ENCODE assay signal across 22 cellular contexts in the genomic region with DNA sequence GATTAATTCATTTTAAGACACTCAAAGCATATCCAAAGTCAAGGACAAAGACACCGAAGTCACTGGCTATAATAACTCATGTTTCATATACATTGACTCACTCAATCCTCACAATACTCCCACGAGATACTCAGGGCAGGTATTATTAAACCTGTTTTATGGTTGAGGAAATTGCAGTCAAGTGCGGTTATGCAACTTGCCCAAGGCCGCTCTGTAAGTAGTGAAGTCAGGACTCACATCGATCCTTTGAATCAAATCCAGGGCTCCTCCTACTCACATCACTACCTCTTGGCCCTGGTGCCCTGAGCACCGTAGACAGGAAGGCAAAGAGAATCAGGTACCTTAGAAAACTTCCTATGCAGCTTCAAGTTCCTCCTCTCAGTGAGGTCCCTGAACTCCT.
DNase-seq lines count a peak whose midpoint lies in the region; ATAC-seq, FAIRE-seq and TF ChIP-seq lines count a peak whose summit lies in the region.
"Had no signal": no experiment of that assay in that cellular context is flagged by ENCODE, and none has a peak within 500 bp of the region (broad histone marks: within the 10 kb centered on the region; RNA-seq: fewer than 3 reads in every experiment).

No MANE protein-coding gene starts in this region.

- peak; percentile 91 for FAIRE-seq in keratinocyte (lab: Jason Lieb, UNC)
- FAIRE-seq: HTR-8/SVneo had no signal

- ATAC-seq in Panc1, result peak; percentile 63
- ATAC-seq in activated CD8-positive, alpha-beta memory T cell treated with anti-CD3 and anti-CD28 coated beads, Interleukin-2, amount 10 ng/mL, durations not matched to agents 7 days and 5 days, result no peak
- no peak for ATAC-seq in HG02884 (IDR thresholded peaks at IDR 0.05; ENCODE audit: unreplicated experiment)
- ATAC-seq: stimulated activated memory B cell treated with anti-CD40 and anti-IgM and Interleukin-4, amounts not matched to agents 10 μg/mL and 1 μg/mL and 100 μg/mL, for 72 hours had no signal

- intact Hi-C loops in Panc1 (cut with micrococcal nuclease; ENCODE audit: unreplicated experiment), result no loop called here

- H3K9ac ChIP-seq in keratinocyte (ENCODE audit: control insufficient read depth, extremely low read depth, insufficient read depth, low read length), result peak overlapping the region; percentile 19
- H3K9ac ChIP-seq: BLaER1 treated with 17β-estradiol and CSF1 and Interleukin-3, amounts not matched to agents 10 nM and 100 nM had no signal

- no peak overlapping the region for H3K4me3 ChIP-seq in Panc1 (ENCODE audit: low read depth in 2 of 2, low read length in 2 of 2)
- peak overlapping the region in 1 of 3 experiments; percentile 5 for H3K4me3 ChIP-seq in keratinocyte (ENCODE audit: control insufficient read depth in 2 of 3, extremely low read depth in 1 of 3, insufficient read depth in 2 of 3, low read depth in 1 of 3, low read length in 3 of 3)
- H3K4me3 ChIP-seq: BLaER1 treated with 17β-estradiol and CSF1 and Interleukin-3, amounts not matched to agents 10 nM and 100 nM; tibial nerve had no signal

- H3K4me1 Mint-ChIP-seq in type B pancreatic cell (ENCODE audit: unreplicated experiment), result peaks cover 24% of the 10 kb centered on the region
- H3K4me1 Mint-ChIP-seq in activated CD8-positive, alpha-beta memory T cell treated with anti-CD3 and anti-CD28 coated beads, Interleukin-2, amount 10 ng/mL, durations not matched to agents 7 days and 5 days, result no peaks in the 10 kb centered on the region
- H3K4me1 Mint-ChIP-seq: activated naive CD4-positive, alpha-beta T cell treated with anti-CD3 and anti-CD28 coated beads, Interleukin-2, amount 50 U/mL, for 24 hours; nephron progenitor cell; stimulated activated memory B cell treated with anti-CD40 and anti-IgM and Interleukin-4, amounts not matched to agents 10 μg/mL and 1 μg/mL and 100 μg/mL, for 72 hours had no signal

- CTCF ChIA-PET in Panc1 (lab: Charles Lee), result no interaction called here
- CTCF ChIA-PET in activated CD8-positive, alpha-beta memory T cell treated with anti-CD3 and anti-CD28 coated beads, Interleukin-2, amount 10 ng/mL, durations not matched to agents 7 days and 5 days (lab: Charles Lee), result no interaction called here

- H3K36me3 Mint-ChIP-seq in type B pancreatic cell, result no peaks in the 10 kb centered on the region
- no peaks in the 10 kb centered on the region for H3K36me3 Mint-ChIP-seq in activated CD8-positive, alpha-beta memory T cell treated with anti-CD3 and anti-CD28 coated beads, Interleukin-2, amount 10 ng/mL, durations not matched to agents 7 days and 5 days
- H3K36me3 Mint-ChIP-seq: activated naive CD4-positive, alpha-beta T cell treated with anti-CD3 and anti-CD28 coated beads, Interleukin-2, amount 50 U/mL, for 24 hours; stimulated activated memory B cell treated with anti-CD40 and anti-IgM and Interleukin-4, amounts not matched to agents 10 μg/mL and 1 μg/mL and 100 μg/mL, for 72 hours had no signal

- peak overlapping the region; percentile 69 for H3K4me2 ChIP-seq in keratinocyte (ENCODE audit: control insufficient read depth, extremely low read depth, insufficient read depth, low read depth, low read length)
- H3K4me2 ChIP-seq: BLaER1 treated with 17β-estradiol and CSF1 and Interleukin-3, amounts not matched to agents 10 nM and 100 nM had no signal

- no TSS peak for BruUV-seq in Panc1 (replicated peaks; lab: Mats Ljungman, UMichigan)

- no peaks in the 10 kb centered on the region for H4K20me1 ChIP-seq in keratinocyte (ENCODE audit: control insufficient read depth, extremely low read depth, insufficient read depth, low read length)
- H4K20me1 ChIP-seq: BLaER1 treated with 17β-estradiol and CSF1 and Interleukin-3, amounts not matched to agents 10 nM and 100 nM had no signal

- H3K27me3 ChIP-seq in Panc1 (ENCODE audit: control insufficient read depth, insufficient read depth, low read length) (peaks cover 3% of the 10 kb centered on the region; the same call in 1 of the 2 replicates), keratinocyte (ENCODE audit: control insufficient read depth, extremely low read depth, insufficient read depth, low read length) (no peaks in the 10 kb centered on the region)
- H3K27me3 ChIP-seq: BLaER1 treated with 17β-estradiol and CSF1 and Interleukin-3, amounts not matched to agents 10 nM and 100 nM; tibial nerve had no signal

- dilution Hi-C loops in keratinocyte (cut with MboI; ENCODE audit: extremely low pct_ligation_motif_present, low sequenced_read_pairs), result no loop called here

- H3K36me3 ChIP-seq in Panc1 (ENCODE audit: control insufficient read depth, insufficient read depth, low read length), result no peaks in the 10 kb centered on the region
- H3K36me3 ChIP-seq in keratinocyte (ENCODE audit: control insufficient read depth in 2 of 2, extremely low read depth in 1 of 2, insufficient read depth in 2 of 2, low read length in 2 of 2), result no peaks in the 10 kb centered on the region
- H3K36me3 ChIP-seq: BLaER1 treated with 17β-estradiol and CSF1 and Interleukin-3, amounts not matched to agents 10 nM and 100 nM; tibial nerve had no signal

- H3K9me1 ChIP-seq in keratinocyte (ENCODE audit: control insufficient read depth, extremely low read depth, insufficient read depth, low read length), result no peaks in the 10 kb centered on the region

- peak overlapping the region; percentile 76 for H3K27ac Mint-ChIP-seq in type B pancreatic cell
- H3K27ac Mint-ChIP-seq in activated CD8-positive, alpha-beta memory T cell treated with anti-CD3 and anti-CD28 coated beads, Interleukin-2, amount 10 ng/mL, durations not matched to agents 7 days and 5 days, result no peak overlapping the region
- H3K27ac Mint-ChIP-seq: activated naive CD4-positive, alpha-beta T cell treated with anti-CD3 and anti-CD28 coated beads, Interleukin-2, amount 50 U/mL, for 24 hours; activated T-cell treated with anti-CD3 and anti-CD28 coated beads, Interleukin-2, amount 50 U/mL, for 24 hours; dendritic cell treated with granulocyte-macrophage colony-stimulating factor and Interleukin-4, amounts not matched to agents 40 ng/mL and 50 ng/mL, for 4 days; nephron progenitor cell; stimulated activated memory B cell treated with anti-CD40 and anti-IgM and Interleukin-4, amounts not matched to agents 10 μg/mL and 1 μg/mL and 100 μg/mL, for 72 hours had no signal

- H3K9me3 Mint-ChIP-seq in type B pancreatic cell, result peaks cover 3% of the 10 kb centered on the region
- H3K9me3 Mint-ChIP-seq in activated CD8-positive, alpha-beta memory T cell treated with anti-CD3 and anti-CD28 coated beads, Interleukin-2, amount 10 ng/mL, durations not matched to agents 7 days and 5 days (ENCODE audit: low read depth), result no peaks in the 10 kb centered on the region
- H3K9me3 Mint-ChIP-seq: activated naive CD4-positive, alpha-beta T cell treated with anti-CD3 and anti-CD28 coated beads, Interleukin-2, amount 50 U/mL, for 24 hours; activated T-cell treated with anti-CD3 and anti-CD28 coated beads, Interleukin-2, amount 50 U/mL, for 24 hours; dendritic cell treated with granulocyte-macrophage colony-stimulating factor and Interleukin-4, amounts not matched to agents 40 ng/mL and 50 ng/mL, for 4 days; nephron progenitor cell; stimulated activated memory B cell treated with anti-CD40 and anti-IgM and Interleukin-4, amounts not matched to agents 10 μg/mL and 1 μg/mL and 100 μg/mL, for 72 hours had no signal

- H3K4me1 ChIP-seq in Panc1 (ENCODE audit: control insufficient read depth, insufficient read depth, low read length), result no peaks in the 10 kb centered on the region
- peaks cover 16% of the 10 kb centered on the region for H3K4me1 ChIP-seq in keratinocyte (ENCODE audit: control insufficient read depth, extremely low read depth, insufficient read depth, low read length)
- H3K4me1 ChIP-seq: tibial nerve had no signal

- DNase-seq in NCI-H2227 (lab: John Stamatoyannopoulos, UW; ENCODE audit: unreplicated experiment), result peak; percentile 10
- DNase-seq in NCI-H2227 treated with DMSO at 0.1 percent for 48 hours (lab: John Stamatoyannopoulos, UW), result no peak
- no peak for DNase-seq in Panc1 (ENCODE audit: low read depth, low spot score)
- peak; percentile 75 for DNase-seq in keratinocyte (ENCODE audit: low read depth, low spot score)
- no peak for DNase-seq in type B pancreatic cell (ENCODE audit: extremely low spot score, unreplicated experiment)
- no peak for DNase-seq in activated CD8-positive, alpha-beta memory T cell treated with anti-CD3 and anti-CD28 coated beads, Interleukin-2, amount 10 ng/mL, durations not matched to agents 7 days and 5 days
- DNase-seq in islet precursor cell, result no peak
- DNase-seq: activated CD4-positive, alpha-beta T cell treated with anti-CD3 and anti-CD28 coated beads, Interleukin-2, amount 50 U/mL, for 48 hours; activated T-cell treated with anti-CD3 and anti-CD28 coated beads, Interleukin-2, amount 50 U/mL, for 24 hours; HCEC 1CT; mesendoderm; NCI-H2081 treated with DMSO at 0.1 percent for 48 hours; NCI-H82; nephron progenitor cell; T-helper 1 cell had no signal

- no peaks in the 10 kb centered on the region for H3K79me2 ChIP-seq in keratinocyte (ENCODE audit: control insufficient read depth, insufficient read depth, low read length)

- no peak overlapping the region for H3K27ac ChIP-seq in Panc1 (ENCODE audit: low read length)
- H3K27ac ChIP-seq in keratinocyte (ENCODE audit: control insufficient read depth, insufficient read depth, low read length), result peak overlapping the region; percentile 81
- H3K27ac ChIP-seq: BLaER1 treated with 17β-estradiol and CSF1 and Interleukin-3, amounts not matched to agents 10 nM and 100 nM; tibial nerve had no signal

- no peak for TF ChIP-seq CTCF in Panc1 (IDR thresholded peaks at IDR 0.05)
- no peak for TF ChIP-seq CTCF in keratinocyte (optimal IDR thresholded peaks at IDR 0.05 in 1 of 3, IDR thresholded peaks at IDR 0.05 in 1 of 3, conservative IDR thresholded peaks at IDR 0.05 in 1 of 3; ENCODE audit: extremely low read depth in 1 of 3, insufficient read depth in 2 of 3, low read length in 3 of 3)
- no peak for TF ChIP-seq CTCF in type B pancreatic cell (conservative IDR thresholded peaks at IDR 0.05)

- H3K4me3 Mint-ChIP-seq in type B pancreatic cell, result peak overlapping the region; percentile 56
- no peak overlapping the region for H3K4me3 Mint-ChIP-seq in activated CD8-positive, alpha-beta memory T cell treated with anti-CD3 and anti-CD28 coated beads, Interleukin-2, amount 10 ng/mL, durations not matched to agents 7 days and 5 days
- H3K4me3 Mint-ChIP-seq: activated naive CD4-positive, alpha-beta T cell treated with anti-CD3 and anti-CD28 coated beads, Interleukin-2, amount 50 U/mL, for 24 hours; activated T-cell treated with anti-CD3 and anti-CD28 coated beads, Interleukin-2, amount 50 U/mL, for 24 hours; dendritic cell treated with granulocyte-macrophage colony-stimulating factor and Interleukin-4, amounts not matched to agents 40 ng/mL and 50 ng/mL, for 4 days; nephron progenitor cell; stimulated activated memory B cell treated with anti-CD40 and anti-IgM and Interleukin-4, amounts not matched to agents 10 μg/mL and 1 μg/mL and 100 μg/mL, for 72 hours had no signal

- no peaks in the 10 kb centered on the region for H3K9me3 ChIP-seq in Panc1 (ENCODE audit: control insufficient read depth, insufficient read depth, low read depth, low read length)
- no peaks in the 10 kb centered on the region for H3K9me3 ChIP-seq in keratinocyte (ENCODE audit: control insufficient read depth, low read depth, low read length)
- H3K9me3 ChIP-seq: BLaER1 treated with 17β-estradiol and CSF1 and Interleukin-3, amounts not matched to agents 10 nM and 100 nM; tibial nerve had no signal

- peak overlapping the region; percentile 1 for H2AFZ ChIP-seq in keratinocyte (ENCODE audit: control insufficient read depth, low read length)

- no peaks in the 10 kb centered on the region for H3K27me3 Mint-ChIP-seq in type B pancreatic cell
- peaks cover 10% of the 10 kb centered on the region for H3K27me3 Mint-ChIP-seq in activated CD8-positive, alpha-beta memory T cell treated with anti-CD3 and anti-CD28 coated beads, Interleukin-2, amount 10 ng/mL, durations not matched to agents 7 days and 5 days

- POLR2A ChIA-PET in Panc1 (lab: Charles Lee), result no interaction called here

- in situ Hi-C loops in Panc1 (cut with HindIII; ENCODE audit: low pct_unique_long_range_greater_than_20kb, low sequenced_read_pairs), result no loop called here

Comparison
In these comparisons a context has a peak if more than half of its experiments do, and no peak if none do; other contexts are left out.
1. DNase-seq: peak in NCI-H2227 (single experiment) and keratinocyte (single experiment); none in NCI-H2227 treated with DMSO at 0.1 percent for 48 hours (single experiment), Panc1 (single experiment), type B pancreatic cell (single experiment), activated CD8-positive, alpha-beta memory T cell treated with anti-CD3 and anti-CD28 coated beads, Interleukin-2, amount 10 ng/mL, durations not matched to agents 7 days and 5 days (single experiment) and islet precursor cell (single experiment).